ENCODE assay signal across 11 cellular contexts in the genomic region with DNA sequence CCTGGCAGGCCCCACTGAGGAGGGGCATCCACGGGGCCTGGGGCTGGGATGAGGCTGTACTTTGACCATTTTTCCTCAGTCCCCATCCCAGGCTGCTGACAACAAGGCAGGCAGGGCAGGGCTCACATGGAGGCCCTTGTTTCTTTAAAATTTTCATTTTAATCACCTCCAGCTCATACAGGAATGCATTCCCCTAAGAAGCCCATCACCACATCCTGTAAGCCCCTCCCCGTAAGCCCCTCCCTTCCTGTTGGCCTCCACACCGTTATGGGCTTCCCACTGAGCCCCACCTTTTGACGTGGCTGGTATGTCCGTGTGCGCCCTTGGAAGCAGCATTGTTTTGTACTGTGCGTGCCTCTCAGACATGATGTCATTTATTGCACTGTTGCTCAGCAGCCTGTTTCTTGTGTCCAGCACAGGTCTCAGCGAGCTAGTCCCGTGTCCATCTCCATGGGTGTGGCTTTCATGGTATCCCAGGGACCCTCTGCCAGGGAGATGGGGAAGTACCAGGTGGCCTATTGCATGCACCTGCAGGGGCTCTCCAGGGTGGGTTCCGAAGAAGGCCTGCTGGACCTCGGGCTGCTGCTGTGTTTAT. TPM values are rescaled to one million over a fixed set of nuclear protein-coding genes. Genes with fewer than 3 reads are reported as not detected.
DNase-seq lines count a peak whose midpoint lies in the region; ATAC-seq, FAIRE-seq and TF ChIP-seq lines count a peak whose summit lies in the region.
"Had no signal": no experiment of that assay in that cellular context is flagged by ENCODE, and none has a peak within 500 bp of the region (broad histone marks: within the 10 kb centered on the region; RNA-seq: fewer than 3 reads in every experiment).

No MANE protein-coding gene starts in this region.

- no peaks in the 10 kb centered on the region for H3K9me3 ChIP-seq in PC-3 (ENCODE audit: low read length)
- H3K9me3 ChIP-seq in endothelial cell of umbilical vein (replicated peaks; ENCODE audit: control insufficient read depth, insufficient read depth, low read length): no peaks in the 10 kb centered on the region
- H3K9me3 ChIP-seq in neuronal stem cell (replicated peaks in 1 of 2; ENCODE audit: control insufficient read depth in 2 of 2, insufficient read depth in 1 of 2, low read depth in 1 of 2, low read length in 2 of 2): peaks cover 0 to 3% of the 10 kb centered on the region in 2 donors

- BruUV-seq in PC-3 (replicated peaks; lab: Mats Ljungman, UMichigan) (no TSS peak), endothelial cell of umbilical vein (replicated peaks; lab: Mats Ljungman, UMichigan) (no TSS peak)

- H4K91ac ChIP-seq in neuronal stem cell (ENCODE audit: low read depth, low read length, poor library complexity): no peak overlapping the region

- H3K36me3 ChIP-seq in PC-3 (ENCODE audit: low read depth, low read length): no peaks in the 10 kb centered on the region
- H3K36me3 ChIP-seq in endothelial cell of umbilical vein (ENCODE audit: control insufficient read depth in 2 of 2, extremely low read depth in 1 of 2, insufficient read depth in 2 of 2, low read length in 2 of 2): no peaks in the 10 kb centered on the region
- peaks cover 0 to 8% of the 10 kb centered on the region in 2 donors for H3K36me3 ChIP-seq in neuronal stem cell (replicated peaks in 1 of 2; ENCODE audit: control insufficient read depth in 2 of 2, insufficient read depth in 2 of 2, low read length in 2 of 2)

- H3K9ac ChIP-seq in PC-3 (ENCODE audit: low read length): no peak overlapping the region
- H3K9ac ChIP-seq in endothelial cell of umbilical vein (replicated peaks; ENCODE audit: extremely low read depth, insufficient read depth, low read length): no peak overlapping the region
- H3K9ac ChIP-seq in neuronal stem cell (ENCODE audit: low read depth, low read length, poor library complexity): no peak overlapping the region

- H3K23ac ChIP-seq in neuronal stem cell (ENCODE audit: low read depth, low read length, poor library complexity): no peak overlapping the region

- H4K8ac ChIP-seq in neuronal stem cell (ENCODE audit: low read depth, low read length): no peak overlapping the region

- ATAC-seq in PC-3 (peak; percentile 18; the same call in 1 of the 2 replicates), GM18867 (IDR thresholded peaks at IDR 0.05; ENCODE audit: unreplicated experiment) (no peak)

- H3K4me3 ChIP-seq in PC-3 (ENCODE audit: low read length) (no peak overlapping the region), endothelial cell of umbilical vein (replicated peaks in 1 of 3; ENCODE audit: insufficient read depth in 1 of 3, low read depth in 1 of 3, low read length in 3 of 3) (no peak overlapping the region), neuronal stem cell (ENCODE audit: low read length in 2 of 2) (no peak overlapping the region)
- H3K4me3 ChIP-seq: PC-9 had no signal

- H3K79me1 ChIP-seq in neuronal stem cell (ENCODE audit: low read depth, low read length): peaks cover 28% of the 10 kb centered on the region

- H3K14ac ChIP-seq in neuronal stem cell (ENCODE audit: low read length): no peak overlapping the region

- H3K79me2 ChIP-seq in PC-3 (ENCODE audit: low read length) (0 out of 2 replicates have a peak, but pooled peaks cover 3% of the 10 kb centered on the region), endothelial cell of umbilical vein (ENCODE audit: control insufficient read depth, insufficient read depth, low read length) (peaks cover 13% of the 10 kb centered on the region)

- H2BK5ac ChIP-seq in neuronal stem cell (ENCODE audit: low read length): no peak overlapping the region

- H4K20me1 ChIP-seq in PC-3 (ENCODE audit: low read length) (no peaks in the 10 kb centered on the region), endothelial cell of umbilical vein (replicated peaks; ENCODE audit: control insufficient read depth, extremely low read depth, insufficient read depth, low read length) (no peaks in the 10 kb centered on the region)

- no peak overlapping the region for H2BK15ac ChIP-seq in neuronal stem cell (ENCODE audit: low read length)

- no peaks in the 10 kb centered on the region for H3K27me3 ChIP-seq in PC-3 (ENCODE audit: low read length)
- H3K27me3 ChIP-seq in endothelial cell of umbilical vein (ENCODE audit: control insufficient read depth in 2 of 2, insufficient read depth in 2 of 2, low read length in 2 of 2): no peaks in the 10 kb centered on the region
- no peaks in the 10 kb centered on the region for H3K27me3 ChIP-seq in neuronal stem cell (ENCODE audit: control insufficient read depth in 3 of 3, insufficient read depth in 3 of 3, low read depth in 1 of 3, low read length in 3 of 3)

- no peaks in the 10 kb centered on the region for H3F3A ChIP-seq in PC-3 (ENCODE audit: low read length, unreplicated experiment)

- H3K4me1 ChIP-seq in PC-3 (ENCODE audit: insufficient read depth, low read length) (no peaks in the 10 kb centered on the region), endothelial cell of umbilical vein (ENCODE audit: control insufficient read depth, extremely low read depth, insufficient read depth, low read length) (no peaks in the 10 kb centered on the region), neuronal stem cell (ENCODE audit: control insufficient read depth in 2 of 2, insufficient read depth in 1 of 2, low read depth in 1 of 2, low read length in 2 of 2) (peaks cover 7 to 18% of the 10 kb centered on the region in 2 donors)

- no peak for FAIRE-seq in endothelial cell of umbilical vein (lab: Jason Lieb, UNC)

- H3K27ac ChIP-seq in PC-3 (ENCODE audit: low read length): no peak overlapping the region
- H3K27ac ChIP-seq in endothelial cell of umbilical vein (ENCODE audit: insufficient read depth, low read depth, low read length): no peak overlapping the region
- no peak overlapping the region for H3K27ac ChIP-seq in neuronal stem cell (replicated peaks; ENCODE audit: low read length)
- H3K27ac ChIP-seq: PC-9 had no signal

- DNase-seq in EH (ENCODE audit: low read depth) (peak; percentile 55), PC-3 (no peak), endothelial cell of umbilical vein (ENCODE audit: low read depth, low spot score) (peak; percentile 21), neuronal stem cell (ENCODE audit: low spot score) (no peak), hippocampal formation (lab: John Stamatoyannopoulos, UW) (no peak), NCI-H2029 treated with DMSO at 0.1 percent for 48 hours (lab: John Stamatoyannopoulos, UW) (no peak)
- DNase-seq: foreskin fibroblast, mammary epithelial cell, PC-9, retina had no signal

- no peaks in the 10 kb centered on the region for H3K9me1 ChIP-seq in endothelial cell of umbilical vein (replicated peaks; ENCODE audit: control insufficient read depth, extremely low read depth, insufficient read depth, low read length)

- CTCF ChIA-PET in PC-3 (lab: Charles Lee) (no interaction called here), endothelial cell of umbilical vein (lab: Charles Lee) (no interaction called here)

- peak overlapping the region; percentile 64 for H3K18ac ChIP-seq in neuronal stem cell (ENCODE audit: low read length)

- no peak overlapping the region for H2BK120ac ChIP-seq in neuronal stem cell (ENCODE audit: low read depth, low read length)

- no CpG with 5 or more reads among the region's 11 CpGs for WGBS in neuronal stem cell (ENCODE audit: extremely low coverage in 2 of 2, insufficient read length in 2 of 2, insufficient replicate concordance in 1 of 2), 2 donors

- H3K4me2 ChIP-seq in PC-3 (ENCODE audit: low read length) (no peak overlapping the region), endothelial cell of umbilical vein (ENCODE audit: insufficient read depth, low read length) (no peak overlapping the region), neuronal stem cell (ENCODE audit: insufficient read depth, low read length, poor library complexity, severe bottlenecking) (no peak overlapping the region)
- H3K4me2 ChIP-seq: PC-9 had no signal

- no peak for TF ChIP-seq POLR2A in endothelial cell of umbilical vein (IDR thresholded peaks at IDR 0.05; ENCODE audit: low read depth, low read length)

- H2AFZ ChIP-seq in PC-3 (ENCODE audit: low read length) (no peak overlapping the region), endothelial cell of umbilical vein (ENCODE audit: low read depth, low read length) (no peak overlapping the region), neuronal stem cell (ENCODE audit: low read length) (no peak overlapping the region)
- H2AFZ ChIP-seq: PC-9 had no signal

- H3K9me2 ChIP-seq in PC-3 (replicated peaks; ENCODE audit: low read length): no peaks in the 10 kb centered on the region

- no peak overlapping the region for H3K4ac ChIP-seq in neuronal stem cell (ENCODE audit: low read length)

- intact Hi-C loops in PC-3 (cut with micrococcal nuclease) (no loop called here), endothelial cell of umbilical vein (cut with micrococcal nuclease) (no loop called here)

- TF ChIP-seq CTCF in PC-3 (conservative IDR thresholded peaks at IDR 0.05; ENCODE audit: low read depth, low read length) (no peak), endothelial cell of umbilical vein (IDR thresholded peaks at IDR 0.05; ENCODE audit: extremely low read depth in 1 of 2, insufficient read depth in 1 of 2, low read depth in 1 of 2, low read length in 2 of 2) (no peak)

- no peak overlapping the region for H2AK5ac ChIP-seq in neuronal stem cell (ENCODE audit: low read depth, low read length)

- dilution Hi-C loops in endothelial cell of umbilical vein (cut with MboI; ENCODE audit: extremely low pct_ligation_motif_present, low sequenced_read_pairs): no loop called here

- POLR2A ChIA-PET in PC-3 (lab: Charles Lee; ENCODE audit: unreplicated experiment) (no interaction called here), endothelial cell of umbilical vein (lab: Charles Lee) (interaction anchor here (0.5 kb wide), 1 partner anchor 110 kb away, joined by 7 read pairs; no protein-coding TSS in a partner anchor)

- no peak overlapping the region for H2BK12ac ChIP-seq in neuronal stem cell (ENCODE audit: low read length)

TF ChIP-seq in endothelial cell of umbilical vein, 7 proteins besides CTCF, POLR2A, EP300 and RAD21 (continues in another document):
- TF ChIP-seq EZH2 (IDR thresholded peaks at IDR 0.05; ENCODE audit: borderline replicate concordance, low read depth, low read length, severe bottlenecking): no peak
- TF ChIP-seq, protein P1, sequence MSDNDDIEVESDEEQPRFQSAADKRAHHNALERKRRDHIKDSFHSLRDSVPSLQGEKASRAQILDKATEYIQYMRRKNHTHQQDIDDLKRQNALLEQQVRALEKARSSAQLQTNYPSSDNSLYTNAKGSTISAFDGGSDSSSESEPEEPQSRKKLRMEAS (IDR thresholded peaks at IDR 0.05; ENCODE audit: insufficient read depth, insufficient read length): no peak

RNA-seq across cellular contexts. Expression of a gene that starts 22.4 kb away (rescaled TPM):
- 10.6 and 12.0 TPM in 2 replicates for total RNA-seq in PC-3 (2014; rRNA removed)
- 21.5 and 22.5 TPM in 2 replicates for total RNA-seq in endothelial cell of umbilical vein
- polyA plus RNA-seq in endothelial cell of umbilical vein: 8.8 and 9.8 TPM in 2 replicates
- 10.0 and 11.0 TPM in 2 replicates for polyA plus RNA-seq in endothelial cell of umbilical vein (2011; cell fraction: cytosol; rRNA removed)
- polyA plus RNA-seq in endothelial cell of umbilical vein (2011; cell fraction: nucleus; rRNA removed): 19.3 and 19.7 TPM in 2 replicates
- 11.5 and 13.3 TPM in 2 replicates for polyA plus RNA-seq in endothelial cell of umbilical vein (2012)
- polyA minus RNA-seq in endothelial cell of umbilical vein: 9.1 and 9.7 TPM in 2 replicates
- 3.9 TPM for polyA minus RNA-seq in endothelial cell of umbilical vein (2011; cell fraction: cytosol; rRNA and poly(A)+ RNA removed)
- polyA minus RNA-seq in endothelial cell of umbilical vein (2011; cell fraction: nucleus; rRNA and poly(A)+ RNA removed): 6.7 and 8.4 TPM in 2 replicates
- 19.9 TPM for polyA plus RNA-seq in neuronal stem cell (2013, experiment 1 of 2)
- 19.8 TPM for polyA plus RNA-seq in neuronal stem cell (2013, experiment 2 of 2)

Comparison
In these comparisons a context has a peak if more than half of its experiments do, and no peak if none do; other contexts are left out.
1. DNase-seq: peak in EH (single experiment) and endothelial cell of umbilical vein (single experiment); none in PC-3 (single experiment), neuronal stem cell (single experiment), hippocampal formation (0 of 2) and NCI-H2029 treated with DMSO at 0.1 percent for 48 hours (single experiment).